Comparison of ENCODE assay signal across 1 cellular context in genomic region chr13:27404680-27405079, GRCh38.
A peak's percentile ranks its signal among the peaks of the same experiment; 100 is the strongest.
TF ChIP-seq lines count a peak whose summit lies in the region.

No MANE protein-coding gene starts in this region.

TF ChIP-seq in liver, 16 proteins besides CTCF, POLR2A, EP300 and RAD21 (continued from another document):
- no peak for TF ChIP-seq ZBTB33 (IDR thresholded peaks at IDR 0.05)
- TF ChIP-seq HNF4G (IDR thresholded peaks at IDR 0.05) = peak; percentile 12
- no peak for TF ChIP-seq JUND (IDR thresholded peaks at IDR 0.05)
- TF ChIP-seq TAF1 (conservative IDR thresholded peaks at IDR 0.05) = peak; percentile 64
- peak in 1 of 2 donors; percentile 68 for TF ChIP-seq RXRA (IDR thresholded peaks at IDR 0.05)
